Comparison of ENCODE assay signal across 23 cellular contexts in genomic region chr1:108801101-108801500, GRCh38. TPM values are rescaled to one million over a fixed set of nuclear protein-coding genes. Genes with fewer than 3 reads are reported as not detected.
DNase-seq lines count a peak whose midpoint lies in the region; ATAC-seq and TF ChIP-seq lines count a peak whose summit lies in the region.
"Had no signal": no experiment of that assay in that cellular context is flagged by ENCODE, and none has a peak within 500 bp of the region (broad histone marks: within the 10 kb centered on the region; RNA-seq: fewer than 3 reads in every experiment).

No MANE protein-coding gene starts in this region.

- H3K4me3 ChIP-seq in foreskin fibroblast (ENCODE audit: low read depth in 1 of 2, low read length in 2 of 2) (no peak overlapping the region), Caco-2 (ENCODE audit: low read depth, low read length) (no peak overlapping the region)
- H3K4me3 ChIP-seq: ascending aorta, esophagus muscularis mucosa, neural progenitor cell, right atrium auricular region, upper lobe of left lung had no signal

- POLR2A ChIA-PET in Caco-2 (lab: Charles Lee), result no interaction called here

- H3K36me3 Mint-ChIP-seq in natural killer cell treated with Interleukin-12 subunit alpha and Interleukin-12 subunit beta and Interleukin-15 and Interleukin-18, amount 100 ng/mL, for 72 hours, result peaks cover 16% of the 10 kb centered on the region
- peaks cover 36% of the 10 kb centered on the region for H3K36me3 Mint-ChIP-seq in natural killer cell
- peaks cover 6% of the 10 kb centered on the region for H3K36me3 Mint-ChIP-seq in Caco-2 (ENCODE audit: insufficient read depth, unreplicated experiment)

- no peaks in the 10 kb centered on the region for H3K36me3 ChIP-seq in Caco-2 (ENCODE audit: control insufficient read depth, insufficient read depth, low read length)

- H3K4me3 Mint-ChIP-seq in natural killer cell treated with Interleukin-12 subunit alpha and Interleukin-12 subunit beta and Interleukin-15 and Interleukin-18, amount 100 ng/mL, for 72 hours, result no peak overlapping the region
- no peak overlapping the region for H3K4me3 Mint-ChIP-seq in natural killer cell
- no peak overlapping the region for H3K4me3 Mint-ChIP-seq in Caco-2 (ENCODE audit: unreplicated experiment)
- H3K4me3 Mint-ChIP-seq: CD8-positive, alpha-beta memory T cell; dendritic cell treated with granulocyte-macrophage colony-stimulating factor and Interleukin-4, amounts not matched to agents 40 ng/mL and 50 ng/mL, for 4 days; neural progenitor cell; WTC11 had no signal

- no peak for DNase-seq in natural killer cell treated with Interleukin-12 subunit alpha and Interleukin-12 subunit beta and Interleukin-15 and Interleukin-18, amount 100 ng/mL, for 72 hours (ENCODE audit: low spot score)
- DNase-seq in natural killer cell (no peak), astrocyte of the hippocampus (ENCODE audit: low read depth, low spot score) (peak; percentile 43), foreskin fibroblast (peak; percentile 41 to 71), Ammon's horn (ENCODE audit: low spot score) (no peak), NCI-H748 (lab: John Stamatoyannopoulos, UW; ENCODE audit: unreplicated experiment) (no peak), Caco-2 (no peak)
- DNase-seq: activated gamma-delta T cell; CD8-positive, alpha-beta memory T cell; hypothalamus; NCI-H1930; stimulated activated naive CD8-positive, alpha-beta T cell treated with anti-CD3 and anti-CD28 coated beads, Interleukin-15, Interleukin-2, amounts not matched to agents 100 U/mL and 50 U/mL, for 24 hours; T-helper 1 cell; upper lobe of left lung had no signal

- intact Hi-C loops in natural killer cell (cut with micrococcal nuclease) (no loop called here), Caco-2 (cut with micrococcal nuclease; ENCODE audit: unreplicated experiment) (no loop called here)

- TF ChIP-seq CTCF in natural killer cell (IDR thresholded peaks at IDR 0.05) (no peak), foreskin fibroblast (IDR thresholded peaks at IDR 0.05; ENCODE audit: low read depth, low read length) (no peak), Caco-2 (IDR thresholded peaks at IDR 0.05; ENCODE audit: insufficient read depth in 1 of 2, low read depth in 1 of 2, low read length in 1 of 2, severe bottlenecking in 1 of 2, unreplicated experiment in 1 of 2) (no peak)

- no peaks in the 10 kb centered on the region for H3K9me3 ChIP-seq in Caco-2
- H3K9me3 ChIP-seq: ascending aorta, esophagus muscularis mucosa, right atrium auricular region, upper lobe of left lung had no signal

- ATAC-seq in natural killer cell treated with Interleukin-12 subunit alpha and Interleukin-12 subunit beta and Interleukin-15 and Interleukin-18, amount 100 ng/mL, for 72 hours, result no peak
- ATAC-seq in natural killer cell (no peak), GM19455 (IDR thresholded peaks at IDR 0.05; ENCODE audit: unreplicated experiment) (no peak)
- ATAC-seq: Right ventricle myocardium inferior; stimulated activated naive CD8-positive, alpha-beta T cell treated with anti-CD3 and anti-CD28 coated beads, Interleukin-15, Interleukin-2, amounts not matched to agents 100 U/mL and 50 U/mL, for 24 hours; WTC11 had no signal

- no peaks in the 10 kb centered on the region for H3K9me3 Mint-ChIP-seq in natural killer cell treated with Interleukin-12 subunit alpha and Interleukin-12 subunit beta and Interleukin-15 and Interleukin-18, amount 100 ng/mL, for 72 hours
- H3K9me3 Mint-ChIP-seq in natural killer cell (no peaks in the 10 kb centered on the region), Caco-2 (ENCODE audit: unreplicated experiment) (no peaks in the 10 kb centered on the region)
- H3K9me3 Mint-ChIP-seq: CD8-positive, alpha-beta memory T cell; dendritic cell treated with granulocyte-macrophage colony-stimulating factor and Interleukin-4, amounts not matched to agents 40 ng/mL and 50 ng/mL, for 4 days; neural progenitor cell; WTC11 had no signal

- CTCF ChIA-PET in Caco-2 (lab: Charles Lee), result interaction anchor here (0.6 kb wide), 1 partner anchor 80 kb away, joined by 3 read pairs; no protein-coding TSS in a partner anchor

- H3K27me3 ChIP-seq in Caco-2 (replicated peaks; ENCODE audit: control insufficient read depth, insufficient read depth, low read length), result no peaks in the 10 kb centered on the region
- H3K27me3 ChIP-seq: ascending aorta, esophagus muscularis mucosa, neural progenitor cell, right atrium auricular region, upper lobe of left lung had no signal

- no peaks in the 10 kb centered on the region for H3K27me3 Mint-ChIP-seq in natural killer cell treated with Interleukin-12 subunit alpha and Interleukin-12 subunit beta and Interleukin-15 and Interleukin-18, amount 100 ng/mL, for 72 hours
- no peaks in the 10 kb centered on the region for H3K27me3 Mint-ChIP-seq in natural killer cell (ENCODE audit: low read depth in 2 of 2)
- no peaks in the 10 kb centered on the region for H3K27me3 Mint-ChIP-seq in Caco-2 (ENCODE audit: insufficient read depth, unreplicated experiment)
- H3K27me3 Mint-ChIP-seq: CD8-positive, alpha-beta memory T cell; dendritic cell treated with granulocyte-macrophage colony-stimulating factor and Interleukin-4, amounts not matched to agents 40 ng/mL and 50 ng/mL, for 4 days had no signal

- peaks cover 0 to 2% of the 10 kb centered on the region in 2 donors for H3K4me1 Mint-ChIP-seq in natural killer cell treated with Interleukin-12 subunit alpha and Interleukin-12 subunit beta and Interleukin-15 and Interleukin-18, amount 100 ng/mL, for 72 hours (ENCODE audit: low read depth in 2 of 2)
- H3K4me1 Mint-ChIP-seq in natural killer cell (no peaks in the 10 kb centered on the region), Caco-2 (ENCODE audit: low read depth, unreplicated experiment) (peaks cover 9% of the 10 kb centered on the region)
- H3K4me1 Mint-ChIP-seq: neural progenitor cell, WTC11 had no signal

- no peaks in the 10 kb centered on the region; the same call in 1 of the 2 replicates for H3K4me1 ChIP-seq in Caco-2
- H3K4me1 ChIP-seq: ascending aorta, esophagus muscularis mucosa, neural progenitor cell, right atrium auricular region, upper lobe of left lung had no signal

- no TSS peak for BruUV-seq in Caco-2 (replicated peaks; lab: Mats Ljungman, UMichigan)

- peak overlapping the region; percentile 17 to 25 for H3K27ac Mint-ChIP-seq in natural killer cell treated with Interleukin-12 subunit alpha and Interleukin-12 subunit beta and Interleukin-15 and Interleukin-18, amount 100 ng/mL, for 72 hours
- H3K27ac Mint-ChIP-seq in natural killer cell, result peak overlapping the region in 1 of 2 donors; percentile 18
- no peak overlapping the region for H3K27ac Mint-ChIP-seq in Caco-2 (ENCODE audit: unreplicated experiment)
- H3K27ac Mint-ChIP-seq: dendritic cell treated with granulocyte-macrophage colony-stimulating factor and Interleukin-4, amounts not matched to agents 40 ng/mL and 50 ng/mL, for 4 days; neural progenitor cell; WTC11 had no signal

RNA-seq across cellular contexts. Expression of gene STXBP3, which starts 54.6 kb away (rescaled TPM):
- total RNA-seq in natural killer cell treated with Interleukin-12 subunit alpha and Interleukin-12 subunit beta and Interleukin-15 and Interleukin-18, amount 100 ng/mL, for 72 hours, result 10 to 100 TPM; 52.9 to 53.1 TPM
- total RNA-seq in natural killer cell (10 to 100 TPM; 63.1 to 71.4 (median 69.2) TPM), Caco-2 (2022) (24.1 and 34.3 TPM in 2 replicates)

RNA-seq across cellular contexts. Expression of gene AKNAD1, which starts 55.8 kb away (rescaled TPM):
- total RNA-seq in natural killer cell treated with Interleukin-12 subunit alpha and Interleukin-12 subunit beta and Interleukin-15 and Interleukin-18, amount 100 ng/mL, for 72 hours, result not detected
- total RNA-seq in natural killer cell (not detected), Caco-2 (2022) (not detected in 2 replicates)
- total RNA-seq: ascending aorta; CD8-positive, alpha-beta memory T cell; mesenteric fat pad; right atrium auricular region; Right ventricle myocardium inferior; WTC11 had no signal

Comparison
In these comparisons a context has a peak if more than half of its experiments do, and no peak if none do; other contexts are left out.
1. DNase-seq: peak in astrocyte of the hippocampus (single experiment) and foreskin fibroblast (2 of 2); none in natural killer cell treated with Interleukin-12 subunit alpha and Interleukin-12 subunit beta and Interleukin-15 and Interleukin-18, amount 100 ng/mL, for 72 hours (single experiment), natural killer cell (single experiment), Ammon's horn (single experiment), NCI-H748 (single experiment) and Caco-2 (0 of 2).